1 cellular context compared by ENCODE assay signal in genomic region chr18:32803571-32803970, GRCh38.
TF ChIP-seq lines count a peak whose summit lies in the region.

No MANE protein-coding gene starts in this region.

TF ChIP-seq in HepG2, 621 proteins besides CTCF, POLR2A, EP300 and RAD21 (continued from another document and continues in another):
- TF ChIP-seq ZNF276 (CRISPR knock-in tag; IDR thresholded peaks at IDR 0.05; ENCODE audit: low read depth) (no peak), ATF7 (IDR thresholded peaks at IDR 0.05) (peak; percentile 77), ATF7 (CRISPR knock-in tag; IDR thresholded peaks at IDR 0.05) (peak; percentile 97), ZNF44 (CRISPR knock-in tag; IDR thresholded peaks at IDR 0.05) (no peak), POGZ (CRISPR knock-in tag; IDR thresholded peaks at IDR 0.05) (peak; percentile 80), HNF1A (IDR thresholded peaks at IDR 0.05; ENCODE audit: low read depth) (peak; percentile 73), HNF1A (CRISPR knock-in tag; IDR thresholded peaks at IDR 0.05; ENCODE audit: borderline replicate concordance) (peak; percentile 91), NR3C1 (CRISPR knock-in tag; IDR thresholded peaks at IDR 0.05) (no peak), SALL1 (CRISPR knock-in tag; IDR thresholded peaks at IDR 0.05) (peak; percentile 91), NCOR1 (IDR thresholded peaks at IDR 0.05; ENCODE audit: borderline replicate concordance, low read length) (peak; percentile 74), ZNF549 (CRISPR knock-in tag; IDR thresholded peaks at IDR 0.05) (no peak), ZMAT5 (CRISPR knock-in tag; IDR thresholded peaks at IDR 0.05; ENCODE audit: borderline replicate concordance, low read depth) (no peak), HNF4G (IDR thresholded peaks at IDR 0.05; ENCODE audit: borderline replicate concordance, low read depth, low read length) (peak; percentile 99), HNF4G (CRISPR knock-in tag; IDR thresholded peaks at IDR 0.05; ENCODE audit: borderline replicate concordance, low read depth) (peak; percentile 83; the same call in 1 of the 2 replicates), MIER2 (CRISPR knock-in tag; IDR thresholded peaks at IDR 0.05) (peak; percentile 53; the same call in 1 of the 2 replicates), DNMT3B (CRISPR knock-in tag; conservative IDR thresholded peaks at IDR 0.05) (0 out of 2 replicates have a peak, but pooled peaks have one; percentile 39), NR2F6 (IDR thresholded peaks at IDR 0.05) (peak; percentile 94), NR2F6 (CRISPR knock-in tag; IDR thresholded peaks at IDR 0.05) (peak; percentile 93), ARNTL (CRISPR knock-in tag; IDR thresholded peaks at IDR 0.05) (peak; percentile 83), NFYB (CRISPR knock-in tag; IDR thresholded peaks at IDR 0.05) (no peak), RFXANK (CRISPR knock-in tag; IDR thresholded peaks at IDR 0.05) (no peak), HDAC6 (IDR thresholded peaks at IDR 0.05; ENCODE audit: low read depth, low read length) (no peak), ZNF101 (CRISPR knock-in tag; IDR thresholded peaks at IDR 0.05; ENCODE audit: borderline replicate concordance, low read depth) (no peak), ZNF253 (CRISPR knock-in tag; IDR thresholded peaks at IDR 0.05; ENCODE audit: borderline replicate concordance) (no peak), KLF6 (CRISPR knock-in tag; IDR thresholded peaks at IDR 0.05) (peak; percentile 53; the same call in 1 of the 2 replicates), FOXK2 (IDR thresholded peaks at IDR 0.05) (0 out of 2 replicates have a peak, but pooled peaks have one; percentile 39), ARID2 (CRISPR knock-in tag; IDR thresholded peaks at IDR 0.05; ENCODE audit: borderline replicate concordance) (no peak), ETV5 (CRISPR knock-in tag; IDR thresholded peaks at IDR 0.05; ENCODE audit: borderline replicate concordance) (peak; percentile 78), ESRRA (CRISPR knock-in tag; IDR thresholded peaks at IDR 0.05; ENCODE audit: low read depth) (peak; percentile 67), PHF21A (CRISPR knock-in tag; IDR thresholded peaks at IDR 0.05) (peak; percentile 77), MBNL3 (CRISPR knock-in tag; conservative IDR thresholded peaks at IDR 0.05) (no peak), ZKSCAN8 (CRISPR knock-in tag; IDR thresholded peaks at IDR 0.05; ENCODE audit: borderline replicate concordance) (0 out of 2 replicates have a peak, but pooled peaks have one; percentile 58), ONECUT2 (CRISPR knock-in tag; IDR thresholded peaks at IDR 0.05) (no peak), PATZ1 (CRISPR knock-in tag; IDR thresholded peaks at IDR 0.05) (peak; percentile 96), ZBTB20 (CRISPR knock-in tag; IDR thresholded peaks at IDR 0.05; ENCODE audit: borderline replicate concordance, low read depth) (0 out of 2 replicates have a peak, but pooled peaks have one; percentile 54), ZSCAN31 (CRISPR knock-in tag; IDR thresholded peaks at IDR 0.05; ENCODE audit: low read depth) (no peak), HOMEZ (CRISPR knock-in tag; IDR thresholded peaks at IDR 0.05; ENCODE audit: low read depth) (peak; percentile 92), HDAC1 (CRISPR knock-in tag; IDR thresholded peaks at IDR 0.05) (0 out of 2 replicates have a peak, but pooled peaks have one; percentile 64), ZNF816 (CRISPR knock-in tag; IDR thresholded peaks at IDR 0.05; ENCODE audit: borderline replicate concordance) (no peak), GTF3A (CRISPR knock-in tag; conservative IDR thresholded peaks at IDR 0.05) (no peak), ZNF562 (CRISPR knock-in tag; IDR thresholded peaks at IDR 0.05; ENCODE audit: borderline replicate concordance) (no peak), ZNF251 (CRISPR knock-in tag; IDR thresholded peaks at IDR 0.05) (no peak), NFRKB (IDR thresholded peaks at IDR 0.05) (peak; percentile 100), ZBED4 (CRISPR knock-in tag; IDR thresholded peaks at IDR 0.05; ENCODE audit: borderline replicate concordance) (no peak), DPF2 (CRISPR knock-in tag; IDR thresholded peaks at IDR 0.05; ENCODE audit: borderline replicate concordance, low read depth) (peak; percentile 96), CBX1 (IDR thresholded peaks at IDR 0.05; ENCODE audit: low read depth) (no peak), FOXC1 (CRISPR knock-in tag; IDR thresholded peaks at IDR 0.05; ENCODE audit: borderline replicate concordance) (0 out of 2 replicates have a peak, but pooled peaks have one; percentile 12), PLRG1 (conservative IDR thresholded peaks at IDR 0.05) (no peak), ZNF747 (CRISPR knock-in tag; IDR thresholded peaks at IDR 0.05; ENCODE audit: borderline replicate concordance) (no peak), FUBP1 (CRISPR knock-in tag; IDR thresholded peaks at IDR 0.05; ENCODE audit: borderline replicate concordance) (no peak), JUNB (CRISPR knock-in tag; IDR thresholded peaks at IDR 0.05; ENCODE audit: borderline replicate concordance) (0 out of 2 replicates have a peak, but pooled peaks have one; percentile 52), USF2 (IDR thresholded peaks at IDR 0.05; ENCODE audit: low read depth, low read length) (no peak), USF2 (CRISPR knock-in tag; IDR thresholded peaks at IDR 0.05; ENCODE audit: borderline replicate concordance) (no peak)
